ENCODE assay signal across 30 cellular contexts in the genomic region with DNA sequence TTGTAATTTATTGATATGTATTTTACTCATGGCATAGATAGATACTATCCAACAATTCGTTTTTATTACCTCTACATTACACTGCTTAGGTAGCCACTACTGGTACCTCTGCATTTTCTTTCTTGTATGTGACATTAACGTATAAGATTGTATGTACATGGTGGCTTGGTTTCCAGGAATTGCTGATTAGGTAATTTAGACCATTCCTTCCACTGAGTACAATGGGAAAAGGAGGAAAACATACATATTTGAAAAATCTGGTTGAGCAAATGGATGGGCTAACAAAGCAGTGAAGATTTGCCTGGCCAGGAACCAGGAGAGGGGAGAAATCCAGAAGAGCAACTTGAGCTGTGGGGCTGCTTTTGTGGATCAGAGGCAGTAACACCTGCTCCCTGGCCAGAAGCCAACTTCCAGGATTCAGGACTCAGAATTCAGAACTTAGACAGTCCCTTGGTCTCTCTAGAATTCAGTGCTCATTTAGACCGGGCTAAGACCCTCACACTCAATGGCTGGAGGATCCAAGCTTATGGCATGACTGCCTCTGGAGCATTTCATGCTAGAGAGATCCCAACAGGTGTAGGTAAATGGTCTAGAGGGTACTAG.
A peak's percentile ranks its signal among the peaks of the same experiment; 100 is the strongest.
DNase-seq lines count a peak whose midpoint lies in the region; ATAC-seq and TF ChIP-seq lines count a peak whose summit lies in the region.
"Had no signal": no experiment of that assay in that cellular context is flagged by ENCODE, and none has a peak within 500 bp of the region (broad histone marks: within the 10 kb centered on the region; RNA-seq: fewer than 3 reads in every experiment).

No MANE protein-coding gene starts in this region.

- peak overlapping the region; percentile 6; the same call in 1 of the 2 replicates for H3K27ac ChIP-seq in WERI-Rb-1
- H3K27ac ChIP-seq: C4-2B, dorsolateral prefrontal cortex, gastrocnemius medialis, thyroid gland, uterus had no signal

- DNase-seq in NCI-H1417 (lab: John Stamatoyannopoulos, UW) (peak; percentile 1 to 20 (median 14)), NCI-H1417 treated with DMSO at 0.1 percent for 48 hours (lab: John Stamatoyannopoulos, UW) (no peak), D341Med (ENCODE audit: low spot score) (peak; percentile 49), NCI-H1105 treated with DMSO at 0.1 percent for 48 hours (lab: John Stamatoyannopoulos, UW) (peak; percentile 57), WERI-Rb-1 (peak; percentile 66), NCI-H146 (lab: John Stamatoyannopoulos, UW) (no peak)
- DNase-seq: 8988T; activated CD4-positive, alpha-beta T cell treated with anti-CD3 and anti-CD28 coated beads for 4 hours; activated effector memory CD4-positive, alpha-beta T cell treated with Interleukin-2 at 50 U/mL for 16 hours; activated T-cell treated with anti-CD3 and anti-CD28 coated beads for 4 hours; amygdala; Calu3; gastrocnemius medialis; H9; MV-4-11; NCI-H1694 treated with DMSO at 0.1 percent for 48 hours; NCI-H510A treated with DMSO at 0.1 percent for 48 hours; occipital lobe; stimulated activated CD4-positive, alpha-beta T cell treated with anti-CD3 and anti-CD28 coated beads, Interleukin-4, amount 100 ng/mL, for 24 hours; SW 1271; thyroid gland; uterus had no signal

- ATAC-seq in activated CD4-positive, CD25-positive, alpha-beta regulatory T cell treated with anti-CD3 and anti-CD28 coated beads, Interleukin-2, amount 50 U/mL, for 24 hours, result no peak
- ATAC-seq in HG03521 (IDR thresholded peaks at IDR 0.05; ENCODE audit: unreplicated experiment), result no peak
- ATAC-seq: activated naive CD4-positive, alpha-beta T cell treated with anti-CD3 and anti-CD28 coated beads, Interleukin-2, amount 50 U/mL, for 72 hours; gastrocnemius medialis; mucosa of descending colon; natural killer cell treated with Interleukin-12 subunit alpha and Interleukin-12 subunit beta and Interleukin-15 and Interleukin-18, amount 100 ng/mL, for 72 hours had no signal

- TF ChIP-seq CTCF in WERI-Rb-1 (IDR thresholded peaks at IDR 0.05; ENCODE audit: low read depth, low read length), result no peak

- H3K4me3 ChIP-seq in WERI-Rb-1 (ENCODE audit: low read depth, low read length), result 0 out of 2 replicates have a peak overlapping the region, but pooled peaks have one; percentile 7
- H3K4me3 ChIP-seq: dorsolateral prefrontal cortex, gastrocnemius medialis, lung, mucosa of descending colon, thyroid gland, uterus had no signal

- H3K36me3 ChIP-seq in WERI-Rb-1, result no peaks in the 10 kb centered on the region
- H3K36me3 ChIP-seq: gastrocnemius medialis, thyroid gland, uterus had no signal

- no peaks in the 10 kb centered on the region for H3K27me3 ChIP-seq in WERI-Rb-1 (ENCODE audit: insufficient read depth, low read depth, severe bottlenecking)
- H3K27me3 ChIP-seq: thyroid gland, uterus had no signal

- no peaks in the 10 kb centered on the region for H3K9me3 ChIP-seq in WERI-Rb-1 (ENCODE audit: severe bottlenecking)
- H3K9me3 ChIP-seq: gastrocnemius medialis, mucosa of descending colon, thyroid gland, uterus had no signal

Comparison
In these comparisons a context has a peak if more than half of its experiments do, and no peak if none do; other contexts are left out.
1. DNase-seq: peak in NCI-H1417 (3 of 3), D341Med (single experiment), NCI-H1105 treated with DMSO at 0.1 percent for 48 hours (single experiment) and WERI-Rb-1 (single experiment); none in NCI-H1417 treated with DMSO at 0.1 percent for 48 hours (single experiment) and NCI-H146 (single experiment).